ENCODE assay signal across 1 cellular context in the genomic region with DNA sequence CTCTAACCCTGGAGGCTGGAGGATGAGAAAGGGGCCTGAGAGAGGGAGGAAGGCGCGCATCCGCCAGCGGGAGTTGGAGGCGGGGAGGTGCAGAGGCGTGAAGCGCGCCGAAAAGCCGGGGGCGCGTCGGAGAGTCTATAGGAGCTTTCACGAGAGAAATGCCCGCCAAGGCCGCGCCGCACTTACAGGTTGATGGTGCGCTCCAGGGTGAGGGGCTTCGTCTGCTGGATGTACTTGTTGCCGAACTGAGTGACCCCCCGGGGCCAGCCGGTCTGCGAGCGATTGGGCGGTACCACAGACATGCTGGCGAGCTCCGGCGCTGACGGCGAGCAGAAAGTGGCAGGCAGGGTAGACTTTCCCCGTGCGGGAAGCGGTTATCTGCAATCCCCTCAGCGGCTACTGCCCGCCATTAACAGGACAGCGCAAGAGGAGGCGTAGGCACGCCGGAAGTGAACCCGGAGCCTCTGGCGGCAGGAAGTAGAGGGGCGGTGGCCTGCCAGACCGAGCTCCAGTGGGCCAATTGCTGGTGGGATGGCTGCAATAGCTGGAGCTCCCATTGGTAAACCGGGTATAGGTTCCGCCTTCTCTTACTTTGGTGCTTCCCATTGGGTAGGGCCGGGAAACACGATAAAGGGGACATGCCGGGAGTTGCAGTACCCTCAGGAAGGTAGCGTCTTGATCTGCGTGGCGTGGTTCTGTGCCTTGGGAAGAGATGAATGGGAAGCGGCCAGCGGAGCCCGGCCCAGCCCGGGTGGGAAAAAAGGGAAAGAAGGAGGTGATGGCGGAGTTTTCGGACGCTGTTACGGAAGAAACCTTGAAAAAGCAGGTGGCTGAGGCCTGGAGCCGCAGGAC.
TF ChIP-seq lines count a peak whose summit lies in the region.

A gene (minus strand): TSS at position 432 of the 852 bp plus-strand sequence. CDS start 130 bp downstream, at position 302.
A gene (plus strand): TSS at position 654 of the 852 bp plus-strand sequence. CDS start 59 bp downstream, at position 713.

TF ChIP-seq in HepG2, 621 proteins besides CTCF, POLR2A, EP300 and RAD21 (continued from another document and continues in another):
- TF ChIP-seq, protein P1, sequence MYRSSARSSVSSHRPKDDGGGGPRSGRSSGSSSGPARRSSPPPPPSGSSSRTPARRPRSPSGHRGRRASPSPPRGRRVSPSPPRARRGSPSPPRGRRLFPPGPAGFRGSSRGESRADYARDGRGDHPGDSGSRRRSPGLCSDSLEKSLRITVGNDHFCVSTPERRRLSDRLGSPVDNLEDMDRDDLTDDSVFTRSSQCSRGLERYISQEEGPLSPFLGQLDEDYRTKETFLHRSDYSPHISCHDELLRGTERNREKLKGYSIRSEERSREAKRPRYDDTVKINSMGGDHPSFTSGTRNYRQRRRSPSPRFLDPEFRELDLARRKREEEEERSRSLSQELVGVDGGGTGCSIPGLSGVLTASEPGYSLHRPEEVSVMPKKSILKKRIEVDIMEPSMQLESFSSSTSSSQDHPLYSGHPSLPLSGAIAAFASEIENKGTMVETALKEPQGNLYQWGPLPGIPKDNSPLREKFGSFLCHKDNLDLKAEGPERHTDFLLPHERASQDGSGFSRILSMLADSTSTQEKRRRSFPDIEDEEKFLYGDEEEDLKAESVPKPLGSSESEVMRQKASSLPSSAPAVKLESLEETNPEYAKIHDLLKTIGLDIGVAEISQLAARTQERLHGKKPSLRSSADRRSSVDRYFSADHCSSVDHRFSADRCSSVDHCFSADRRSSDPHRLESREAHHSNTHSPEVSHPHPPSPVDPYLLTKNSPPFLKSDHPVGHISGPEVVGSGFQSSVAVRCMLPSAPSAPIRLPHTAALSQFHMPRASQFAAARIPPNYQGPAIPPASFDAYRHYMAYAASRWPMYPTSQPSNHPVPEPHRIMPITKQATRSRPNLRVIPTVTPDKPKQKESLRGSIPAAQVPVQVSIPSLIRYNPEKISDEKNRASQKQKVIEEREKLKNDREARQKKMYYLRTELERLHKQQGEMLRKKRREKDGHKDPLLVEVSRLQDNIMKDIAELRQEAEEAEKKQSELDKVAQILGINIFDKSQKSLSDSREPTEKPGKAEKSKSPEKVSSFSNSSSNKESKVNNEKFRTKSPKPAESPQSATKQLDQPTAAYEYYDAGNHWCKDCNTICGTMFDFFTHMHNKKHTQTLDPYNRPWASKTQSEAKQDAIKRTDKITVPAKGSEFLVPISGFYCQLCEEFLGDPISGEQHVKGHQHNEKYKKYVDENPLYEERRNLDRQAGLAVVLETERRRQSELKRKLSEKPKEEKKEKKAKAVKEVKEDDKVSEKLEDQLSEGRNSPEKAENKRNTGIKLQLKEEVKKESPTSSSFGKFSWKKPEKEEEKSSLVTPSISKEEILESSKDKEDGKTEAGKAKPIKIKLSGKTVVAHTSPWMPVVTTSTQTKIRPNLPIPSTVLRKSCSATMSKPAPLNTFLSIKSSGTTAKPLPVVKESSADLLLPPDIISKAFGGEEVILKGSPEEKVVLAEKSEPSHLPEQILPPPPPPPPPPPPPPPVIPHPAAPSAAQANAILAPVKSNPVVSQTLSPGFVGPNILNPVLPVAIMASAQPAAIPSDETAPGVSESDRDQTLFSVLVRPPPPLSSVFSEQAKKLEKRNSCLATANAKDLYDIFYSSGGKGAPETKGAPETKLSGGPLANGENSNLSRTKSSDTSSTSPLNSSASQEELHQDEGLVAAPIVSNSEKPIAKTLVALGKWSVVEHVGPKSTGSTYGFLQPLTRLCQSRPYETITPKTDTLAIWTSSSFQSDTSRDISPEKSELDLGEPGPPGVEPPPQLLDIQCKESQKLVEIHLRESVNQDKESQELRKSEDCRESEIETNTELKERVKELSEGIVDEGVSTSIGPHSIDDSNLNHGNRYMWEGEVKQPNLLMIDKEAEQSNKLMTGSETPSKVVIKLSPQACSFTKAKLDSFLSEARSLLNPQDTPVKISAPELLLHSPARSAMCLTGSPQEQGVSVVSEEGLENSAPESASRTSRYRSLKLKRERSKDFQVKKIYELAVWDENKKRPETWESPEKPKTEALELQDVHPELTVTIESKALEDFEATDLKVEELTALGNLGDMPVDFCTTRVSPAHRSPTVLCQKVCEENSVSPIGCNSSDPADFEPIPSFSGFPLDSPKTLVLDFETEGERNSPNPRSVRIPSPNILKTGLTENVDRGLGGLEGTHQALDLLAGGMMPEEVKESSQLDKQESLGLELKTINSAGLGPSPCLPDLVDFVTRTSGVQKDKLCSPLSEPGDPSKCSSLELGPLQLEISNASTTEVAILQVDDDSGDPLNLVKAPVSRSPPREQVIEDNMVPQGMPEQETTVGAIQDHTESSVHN (CRISPR knock-in tag; IDR thresholded peaks at IDR 0.05), result no peak; the same call in 1 of the 2 replicates
- TF ChIP-seq ZFAT (CRISPR knock-in tag; conservative IDR thresholded peaks at IDR 0.05), result peak; percentile 70
- TF ChIP-seq RFX1 (IDR thresholded peaks at IDR 0.05), result no peak
- no peak for TF ChIP-seq XBP1 (CRISPR knock-in tag; IDR thresholded peaks at IDR 0.05)
- TF ChIP-seq YEATS4 (CRISPR knock-in tag; IDR thresholded peaks at IDR 0.05; ENCODE audit: borderline replicate concordance), result peak; percentile 94
- peak; percentile 91 for TF ChIP-seq POLR2AphosphoS5 (IDR thresholded peaks at IDR 0.05; ENCODE audit: low read depth, low read length)
- no peak for TF ChIP-seq ZNF724P (CRISPR knock-in tag; IDR thresholded peaks at IDR 0.05; ENCODE audit: borderline replicate concordance)
- no peak for TF ChIP-seq ZNF431 (CRISPR knock-in tag; IDR thresholded peaks at IDR 0.05; ENCODE audit: borderline replicate concordance, low read depth)
- peak; percentile 53; the same call in 1 of the 2 replicates for TF ChIP-seq ZNF768 (CRISPR knock-in tag; IDR thresholded peaks at IDR 0.05)
- peak; percentile 56; the same call in 1 of the 2 replicates for TF ChIP-seq HES4 (CRISPR knock-in tag; IDR thresholded peaks at IDR 0.05; ENCODE audit: borderline replicate concordance)
- peak; percentile 55; the same call in 1 of the 2 replicates for TF ChIP-seq ZNF333 (CRISPR knock-in tag; IDR thresholded peaks at IDR 0.05; ENCODE audit: borderline replicate concordance)
- no peak for TF ChIP-seq ZNF850 (CRISPR knock-in tag; conservative IDR thresholded peaks at IDR 0.05)
- peak; percentile 49; the same call in 1 of the 2 replicates for TF ChIP-seq CHD2 (IDR thresholded peaks at IDR 0.05; ENCODE audit: low read depth, low read length)
- TF ChIP-seq NR2F1 (CRISPR knock-in tag; IDR thresholded peaks at IDR 0.05), result no peak
- no peak for TF ChIP-seq ZNF614 (CRISPR knock-in tag; IDR thresholded peaks at IDR 0.05; ENCODE audit: borderline replicate concordance)
- no peak for TF ChIP-seq JUND (CRISPR knock-in tag; IDR thresholded peaks at IDR 0.05)
- TF ChIP-seq ELF4 (CRISPR knock-in tag; IDR thresholded peaks at IDR 0.05; ENCODE audit: borderline replicate concordance), result peak; percentile 63; the same call in 1 of the 2 replicates
- TF ChIP-seq TGIF2 (CRISPR knock-in tag; IDR thresholded peaks at IDR 0.05), result no peak; the same call in 1 of the 2 replicates
- TF ChIP-seq, protein P2, sequence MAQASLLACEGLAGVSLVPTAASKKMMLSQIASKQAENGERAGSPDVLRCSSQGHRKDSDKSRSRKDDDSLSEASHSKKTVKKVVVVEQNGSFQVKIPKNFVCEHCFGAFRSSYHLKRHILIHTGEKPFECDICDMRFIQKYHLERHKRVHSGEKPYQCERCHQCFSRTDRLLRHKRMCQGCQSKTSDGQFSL (CRISPR knock-in tag; IDR thresholded peaks at IDR 0.05), result 0 out of 2 replicates have a peak, but pooled peaks have one; percentile 53
- TF ChIP-seq ZKSCAN8 (CRISPR knock-in tag; IDR thresholded peaks at IDR 0.05; ENCODE audit: borderline replicate concordance), result no peak; the same call in 1 of the 2 replicates
- TF ChIP-seq CAMTA2 (CRISPR knock-in tag; IDR thresholded peaks at IDR 0.05; ENCODE audit: borderline replicate concordance), result no peak; the same call in 1 of the 2 replicates
- TF ChIP-seq, protein P3, sequence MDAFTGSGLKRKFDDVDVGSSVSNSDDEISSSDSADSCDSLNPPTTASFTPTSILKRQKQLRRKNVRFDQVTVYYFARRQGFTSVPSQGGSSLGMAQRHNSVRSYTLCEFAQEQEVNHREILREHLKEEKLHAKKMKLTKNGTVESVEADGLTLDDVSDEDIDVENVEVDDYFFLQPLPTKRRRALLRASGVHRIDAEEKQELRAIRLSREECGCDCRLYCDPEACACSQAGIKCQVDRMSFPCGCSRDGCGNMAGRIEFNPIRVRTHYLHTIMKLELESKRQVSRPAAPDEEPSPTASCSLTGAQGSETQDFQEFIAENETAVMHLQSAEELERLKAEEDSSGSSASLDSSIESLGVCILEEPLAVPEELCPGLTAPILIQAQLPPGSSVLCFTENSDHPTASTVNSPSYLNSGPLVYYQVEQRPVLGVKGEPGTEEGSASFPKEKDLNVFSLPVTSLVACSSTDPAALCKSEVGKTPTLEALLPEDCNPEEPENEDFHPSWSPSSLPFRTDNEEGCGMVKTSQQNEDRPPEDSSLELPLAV (CRISPR knock-in tag; conservative IDR thresholded peaks at IDR 0.05; ENCODE audit: low read depth), result no peak
- no peak for TF ChIP-seq ATRX (CRISPR knock-in tag; IDR thresholded peaks at IDR 0.05; ENCODE audit: borderline replicate concordance)
- no peak for TF ChIP-seq RFXANK (CRISPR knock-in tag; IDR thresholded peaks at IDR 0.05)
- TF ChIP-seq FOXK1 (CRISPR knock-in tag; IDR thresholded peaks at IDR 0.05; ENCODE audit: borderline replicate concordance, low read depth), result no peak; the same call in 1 of the 2 replicates
- TF ChIP-seq HIVEP1 (CRISPR knock-in tag; IDR thresholded peaks at IDR 0.05), result no peak; the same call in 1 of the 2 replicates
- TF ChIP-seq ZNF501 (CRISPR knock-in tag; IDR thresholded peaks at IDR 0.05), result peak; percentile 80
- TF ChIP-seq ZNF441 (CRISPR knock-in tag; IDR thresholded peaks at IDR 0.05; ENCODE audit: borderline replicate concordance), result no peak
- no peak for TF ChIP-seq ZBTB8A (CRISPR knock-in tag; IDR thresholded peaks at IDR 0.05; ENCODE audit: borderline replicate concordance, low read depth)
- TF ChIP-seq SP140L (CRISPR knock-in tag; IDR thresholded peaks at IDR 0.05; ENCODE audit: borderline replicate concordance), result no peak
- TF ChIP-seq, protein P4, sequence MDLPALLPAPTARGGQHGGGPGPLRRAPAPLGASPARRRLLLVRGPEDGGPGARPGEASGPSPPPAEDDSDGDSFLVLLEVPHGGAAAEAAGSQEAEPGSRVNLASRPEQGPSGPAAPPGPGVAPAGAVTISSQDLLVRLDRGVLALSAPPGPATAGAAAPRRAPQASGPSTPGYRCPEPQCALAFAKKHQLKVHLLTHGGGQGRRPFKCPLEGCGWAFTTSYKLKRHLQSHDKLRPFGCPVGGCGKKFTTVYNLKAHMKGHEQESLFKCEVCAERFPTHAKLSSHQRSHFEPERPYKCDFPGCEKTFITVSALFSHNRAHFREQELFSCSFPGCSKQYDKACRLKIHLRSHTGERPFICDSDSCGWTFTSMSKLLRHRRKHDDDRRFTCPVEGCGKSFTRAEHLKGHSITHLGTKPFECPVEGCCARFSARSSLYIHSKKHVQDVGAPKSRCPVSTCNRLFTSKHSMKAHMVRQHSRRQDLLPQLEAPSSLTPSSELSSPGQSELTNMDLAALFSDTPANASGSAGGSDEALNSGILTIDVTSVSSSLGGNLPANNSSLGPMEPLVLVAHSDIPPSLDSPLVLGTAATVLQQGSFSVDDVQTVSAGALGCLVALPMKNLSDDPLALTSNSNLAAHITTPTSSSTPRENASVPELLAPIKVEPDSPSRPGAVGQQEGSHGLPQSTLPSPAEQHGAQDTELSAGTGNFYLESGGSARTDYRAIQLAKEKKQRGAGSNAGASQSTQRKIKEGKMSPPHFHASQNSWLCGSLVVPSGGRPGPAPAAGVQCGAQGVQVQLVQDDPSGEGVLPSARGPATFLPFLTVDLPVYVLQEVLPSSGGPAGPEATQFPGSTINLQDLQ (CRISPR knock-in tag; IDR thresholded peaks at IDR 0.05), result peak; percentile 83; the same call in 1 of the 2 replicates
- TF ChIP-seq, protein P5, sequence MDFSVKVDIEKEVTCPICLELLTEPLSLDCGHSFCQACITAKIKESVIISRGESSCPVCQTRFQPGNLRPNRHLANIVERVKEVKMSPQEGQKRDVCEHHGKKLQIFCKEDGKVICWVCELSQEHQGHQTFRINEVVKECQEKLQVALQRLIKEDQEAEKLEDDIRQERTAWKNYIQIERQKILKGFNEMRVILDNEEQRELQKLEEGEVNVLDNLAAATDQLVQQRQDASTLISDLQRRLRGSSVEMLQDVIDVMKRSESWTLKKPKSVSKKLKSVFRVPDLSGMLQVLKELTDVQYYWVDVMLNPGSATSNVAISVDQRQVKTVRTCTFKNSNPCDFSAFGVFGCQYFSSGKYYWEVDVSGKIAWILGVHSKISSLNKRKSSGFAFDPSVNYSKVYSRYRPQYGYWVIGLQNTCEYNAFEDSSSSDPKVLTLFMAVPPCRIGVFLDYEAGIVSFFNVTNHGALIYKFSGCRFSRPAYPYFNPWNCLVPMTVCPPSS (IDR thresholded peaks at IDR 0.05), result no peak
- TF ChIP-seq, protein P6, sequence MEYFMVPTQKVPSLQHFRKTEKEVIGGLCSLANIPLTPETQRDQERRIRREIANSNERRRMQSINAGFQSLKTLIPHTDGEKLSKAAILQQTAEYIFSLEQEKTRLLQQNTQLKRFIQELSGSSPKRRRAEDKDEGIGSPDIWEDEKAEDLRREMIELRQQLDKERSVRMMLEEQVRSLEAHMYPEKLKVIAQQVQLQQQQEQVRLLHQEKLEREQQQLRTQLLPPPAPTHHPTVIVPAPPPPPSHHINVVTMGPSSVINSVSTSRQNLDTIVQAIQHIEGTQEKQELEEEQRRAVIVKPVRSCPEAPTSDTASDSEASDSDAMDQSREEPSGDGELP (IDR thresholded peaks at IDR 0.05; ENCODE audit: borderline replicate concordance, low read depth), result 0 out of 2 replicates have a peak, but pooled peaks have one; percentile 46
- TF ChIP-seq ZNF878 (CRISPR knock-in tag; IDR thresholded peaks at IDR 0.05), result peak; percentile 87
- no peak for TF ChIP-seq RFX3 (CRISPR knock-in tag; IDR thresholded peaks at IDR 0.05)
- peak; percentile 58; the same call in 1 of the 2 replicates for TF ChIP-seq MTF1 (CRISPR knock-in tag; IDR thresholded peaks at IDR 0.05)
- TF ChIP-seq ZNF382 (CRISPR knock-in tag; IDR thresholded peaks at IDR 0.05; ENCODE audit: borderline replicate concordance), result no peak
- peak; percentile 75; the same call in 1 of the 2 replicates for TF ChIP-seq ZNF773 (CRISPR knock-in tag; IDR thresholded peaks at IDR 0.05; ENCODE audit: borderline replicate concordance)
- TF ChIP-seq ZZZ3 (CRISPR knock-in tag; IDR thresholded peaks at IDR 0.05; ENCODE audit: borderline replicate concordance), result no peak; the same call in 1 of the 2 replicates
- TF ChIP-seq ZFYVE20 (CRISPR knock-in tag; IDR thresholded peaks at IDR 0.05; ENCODE audit: borderline replicate concordance, low read depth), result no peak
- no peak for TF ChIP-seq PHB2 (IDR thresholded peaks at IDR 0.05; ENCODE audit: partially characterized antibody)
